18 cellular contexts compared by ENCODE assay signal in genomic region chr19:35254341-35255297, GRCh38. TPM values are rescaled to one million over a fixed set of nuclear protein-coding genes. Genes with fewer than 3 reads are reported as not detected.
DNase-seq lines count a peak whose midpoint lies in the region; ATAC-seq and TF ChIP-seq lines count a peak whose summit lies in the region.
"Had no signal": no experiment of that assay in that cellular context is flagged by ENCODE, and none has a peak within 500 bp of the region (broad histone marks: within the 10 kb centered on the region; RNA-seq: fewer than 3 reads in every experiment).

No MANE protein-coding gene starts in this region.

- peak in 1 of 2 donors; percentile 36 for TF ChIP-seq POLR2A in heart left ventricle (IDR thresholded peaks at IDR 0.05)
- TF ChIP-seq POLR2A in vagina (IDR thresholded peaks at IDR 0.05) = no peak

- H3K4me1 ChIP-seq in heart left ventricle (peaks cover 0 to 18% (median 6%) of the 10 kb centered on the region in 12 donors), endodermal cell (ENCODE audit: control insufficient read depth, insufficient read depth, low read length) (peaks cover 8% of the 10 kb centered on the region), vagina (peaks cover 9% of the 10 kb centered on the region)
- H3K4me1 ChIP-seq: psoas muscle had no signal

- DNase-seq in heart left ventricle = peak in 3 of 5 donors; percentile 37 to 62 (median 55)
- DNase-seq in Right ventricle myocardium inferior (ENCODE audit: missing footprints) = no peak
- DNase-seq in endodermal cell = no peak
- DNase-seq in mesenteric fat pad (ENCODE audit: low spot score) = peak; percentile 68
- peak; percentile 60 to 72 for DNase-seq in vagina (ENCODE audit: extremely low spot score in 2 of 2)
- no peak for DNase-seq in LoVo (ENCODE audit: low spot score)
- DNase-seq: activated CD4-positive, alpha-beta T cell treated with anti-CD3 and anti-CD28 coated beads, Interleukin-2, amount 50 U/mL, for 4 hours; activated gamma-delta T cell treated with Interleukin-2 at 50 U/mL for 16 hours; hypothalamus; NCI-H1105; PC-9; psoas muscle had no signal

- H3K4me3 Mint-ChIP-seq in endodermal cell = peak overlapping the region; percentile 31

- H3K4me3 ChIP-seq in heart left ventricle = no peak overlapping the region
- no peak overlapping the region for H3K4me3 ChIP-seq in endodermal cell (ENCODE audit: low read length)
- no peak overlapping the region for H3K4me3 ChIP-seq in vagina
- H3K4me3 ChIP-seq: dorsolateral prefrontal cortex, PC-9, psoas muscle had no signal

- ATAC-seq in heart left ventricle = peak; percentile 72 to 87 (median 75)
- ATAC-seq in Right ventricle myocardium inferior = no peak
- ATAC-seq in GM21526 (IDR thresholded peaks at IDR 0.05; ENCODE audit: low FRiP score, unreplicated experiment) = no peak
- ATAC-seq in HG02763 (IDR thresholded peaks at IDR 0.05; ENCODE audit: unreplicated experiment) = no peak
- ATAC-seq: psoas muscle, SK-N-SH treated with all-trans-retinoic acid at 6 μM for 48 hours had no signal

- H3K9me3 ChIP-seq in heart left ventricle (no peaks in the 10 kb centered on the region), endodermal cell (ENCODE audit: control insufficient read depth, low read length) (no peaks in the 10 kb centered on the region), vagina (no peaks in the 10 kb centered on the region)
- H3K9me3 ChIP-seq: psoas muscle had no signal

- 80 to 89% (median 85%) methylated on average over 17 of the region's 17 CpGs for WGBS in heart left ventricle, 4 donors
- 94 to 96% methylated on average over 15 to 17 of the region's 17 CpGs for WGBS in endodermal cell (ENCODE audit: insufficient coverage in 1 of 2, insufficient read length in 1 of 2), 2 experiments

- H3K27me3 ChIP-seq in heart left ventricle (peaks cover 0 to 8% (median 3%) of the 10 kb centered on the region in 9 donors), endodermal cell (ENCODE audit: control insufficient read depth, insufficient read depth, low read length, poor library complexity, severe bottlenecking) (no peaks in the 10 kb centered on the region), vagina (no peaks in the 10 kb centered on the region)

- H3K27ac ChIP-seq in heart left ventricle (peak overlapping the region; percentile 2 to 71 (median 60)), endodermal cell (ENCODE audit: low read depth, low read length) (no peak overlapping the region), vagina (no peak overlapping the region)
- H3K27ac ChIP-seq: PC-9, psoas muscle had no signal

- TF ChIP-seq CTCF in heart left ventricle (IDR thresholded peaks at IDR 0.05) = no peak
- TF ChIP-seq CTCF in endodermal cell (conservative IDR thresholded peaks at IDR 0.05) = no peak
- no peak for TF ChIP-seq CTCF in vagina (IDR thresholded peaks at IDR 0.05)

- peaks cover 81% of the 10 kb centered on the region for H3K36me3 Mint-ChIP-seq in endodermal cell (ENCODE audit: low read depth)

- intact Hi-C loops in heart left ventricle (cut with DNase I) = no loop called here
- intact Hi-C loops in Right ventricle myocardium inferior (cut with DNase I) = no loop called here
- intact Hi-C loops in vagina (cut with DNase I) = no loop called here

- H3K9me3 Mint-ChIP-seq in endodermal cell = no peaks in the 10 kb centered on the region

- peaks cover 0 to 7% (median 0%) of the 10 kb centered on the region in 9 donors for H3K36me3 ChIP-seq in heart left ventricle
- H3K36me3 ChIP-seq in endodermal cell (ENCODE audit: control insufficient read depth, insufficient read depth, low read length) = peaks cover 83% of the 10 kb centered on the region
- H3K36me3 ChIP-seq in vagina = no peaks in the 10 kb centered on the region

- peaks cover 37% of the 10 kb centered on the region for H3K4me1 Mint-ChIP-seq in endodermal cell

- H3K27ac Mint-ChIP-seq in endodermal cell = peak overlapping the region; percentile 69

- H3K9ac ChIP-seq in endodermal cell (ENCODE audit: extremely low read depth, low read length, poor library complexity, severe bottlenecking) = no peak overlapping the region

- H3K27me3 Mint-ChIP-seq in endodermal cell (ENCODE audit: insufficient read depth) = no peaks in the 10 kb centered on the region

RNA-seq across cellular contexts. Expression of gene LSR, which starts 5.8 kb away (rescaled TPM):
- 1 to 10 TPM; 2.8 to 9.0 (median 5.3) TPM for total RNA-seq in heart left ventricle
- 10 to 100 TPM in 1 of 2 donors, 1 to 10 TPM in 1; 4.8 to 10.5 TPM for polyA plus RNA-seq in heart left ventricle
- 6.8 TPM for total RNA-seq in Right ventricle myocardium inferior
- 100 to 1,000 TPM; 112 to 170 TPM for total RNA-seq in endodermal cell
- polyA plus RNA-seq in endodermal cell (2013, experiment 1 of 2) = 51.6 TPM
- polyA plus RNA-seq in endodermal cell (2013, experiment 2 of 2) = 36.3 TPM
- 8.1 TPM for total RNA-seq in mesenteric fat pad
- total RNA-seq in vagina = 32.9 TPM

RNA-seq across cellular contexts. Expression of gene USF2, which starts 14.1 kb away (rescaled TPM):
- total RNA-seq in heart left ventricle = 100 to 1,000 TPM; 138 to 201 (median 159) TPM
- polyA plus RNA-seq in heart left ventricle = 100 to 1,000 TPM; 134 to 251 TPM
- total RNA-seq in Right ventricle myocardium inferior = 151 TPM
- 100 to 1,000 TPM; 111 to 121 TPM for total RNA-seq in endodermal cell
- 120 TPM for polyA plus RNA-seq in endodermal cell (2013, experiment 1 of 2)
- polyA plus RNA-seq in endodermal cell (2013, experiment 2 of 2) = 121 TPM
- 110 TPM for total RNA-seq in mesenteric fat pad
- 95.5 TPM for total RNA-seq in vagina

RNA-seq across cellular contexts. Expression of gene FAM187B, which starts 26.1 kb away (rescaled TPM):
- total RNA-seq in heart left ventricle (not detected), Right ventricle myocardium inferior (not detected), endodermal cell (not detected), mesenteric fat pad (not detected), vagina (not detected)
- under 1 TPM in 1 of 2 donors, not detected in 1; 0.06 TPM for polyA plus RNA-seq in heart left ventricle
- polyA plus RNA-seq in endodermal cell (2013, experiment 1 of 2) = not detected
- not detected for polyA plus RNA-seq in endodermal cell (2013, experiment 2 of 2)
- total RNA-seq: fibroblast of lung, PC-9, psoas muscle, subcutaneous adipose tissue had no signal
- polyA plus RNA-seq: fibroblast of lung had no signal

RNA-seq across cellular contexts. Expression of gene HAMP, which starts 27.7 kb away (rescaled TPM):
- total RNA-seq in heart left ventricle = 1 to 10 TPM in 2 of 9 donors, under 1 TPM in 2, not detected in 5; 0.19 to 2.4 (median 1.1) TPM
- polyA plus RNA-seq in heart left ventricle = 10 to 100 TPM in 1 of 2 donors, not detected in 1; 22.0 TPM
- total RNA-seq in Right ventricle myocardium inferior = not detected
- 1 to 10 TPM in 1 of 2 donors, under 1 TPM in 1; 0.35 to 1.3 TPM for total RNA-seq in endodermal cell
- polyA plus RNA-seq in endodermal cell (2013, experiment 1 of 2) = 0.25 TPM
- polyA plus RNA-seq in endodermal cell (2013, experiment 2 of 2) = 0.25 TPM
- total RNA-seq in mesenteric fat pad = not detected
- total RNA-seq in vagina = not detected
- total RNA-seq: fibroblast of lung, subcutaneous adipose tissue had no signal
- polyA plus RNA-seq: fibroblast of lung, psoas muscle had no signal

RNA-seq across cellular contexts. Expression of gene MAG, which starts 37.3 kb away (rescaled TPM):
- total RNA-seq in heart left ventricle = under 1 TPM in 1 of 9 donors, not detected in 8; 0.72 TPM
- under 1 TPM in 1 of 2 donors, not detected in 1; 0.30 TPM for polyA plus RNA-seq in heart left ventricle
- total RNA-seq in Right ventricle myocardium inferior = not detected
- total RNA-seq in endodermal cell = not detected
- not detected for polyA plus RNA-seq in endodermal cell (2013, experiment 1 of 2)
- not detected for polyA plus RNA-seq in endodermal cell (2013, experiment 2 of 2)
- total RNA-seq in mesenteric fat pad = not detected
- not detected for total RNA-seq in vagina
- total RNA-seq: subcutaneous adipose tissue had no signal
- polyA plus RNA-seq: fibroblast of lung had no signal

Comparison
In these comparisons a context has a peak if more than half of its experiments do, and no peak if none do; other contexts are left out.
1. ATAC-seq: peak in heart left ventricle (4 of 4); none in Right ventricle myocardium inferior (single experiment), GM21526 (single experiment) and HG02763 (single experiment).
2. DNase-seq: peak in heart left ventricle (3 of 5), mesenteric fat pad (single experiment) and vagina (2 of 2); none in Right ventricle myocardium inferior (single experiment), endodermal cell (single experiment) and LoVo (single experiment).
3. H3K27ac ChIP-seq: peak in heart left ventricle (12 of 12); none in endodermal cell (single experiment) and vagina (single experiment).